In the genomic region with DNA sequence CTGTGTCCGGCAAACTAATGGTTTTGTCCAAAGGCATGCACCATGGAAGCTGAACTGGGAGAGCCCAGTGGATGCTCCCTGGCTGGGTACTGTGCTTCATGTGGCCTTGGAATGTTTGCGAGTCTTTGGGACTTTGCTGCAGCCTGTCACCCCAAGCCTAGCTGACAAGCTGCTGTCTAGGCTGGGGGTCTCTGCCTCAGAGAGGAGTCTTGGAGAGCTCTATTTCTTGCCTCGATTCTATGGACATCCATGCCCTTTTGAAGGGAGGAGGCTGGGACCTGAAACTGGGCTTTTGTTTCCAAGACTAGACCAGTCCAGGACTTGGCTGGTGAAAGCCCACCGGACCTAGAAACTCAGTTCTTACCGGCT, we compare ENCODE assay signal across 8 cellular contexts. TPM values are rescaled to one million over a fixed set of nuclear protein-coding genes. Genes with fewer than 3 reads are reported as not detected.
DNase-seq lines count a peak whose midpoint lies in the region; ATAC-seq and TF ChIP-seq lines count a peak whose summit lies in the region.

No MANE protein-coding gene starts in this region.

- no peak for DNase-seq in stimulated activated naive CD8-positive, alpha-beta T cell treated with anti-CD3 and anti-CD28 coated beads, Interleukin-15, Interleukin-2, amounts not matched to agents 100 U/mL and 50 U/mL, for 24 hours
- peak; percentile 4 for DNase-seq in astrocyte of the hippocampus (ENCODE audit: low read depth, low spot score)
- DNase-seq in stimulated activated CD4-positive, alpha-beta T cell treated with anti-CD3 and anti-CD28 coated beads, Interleukin-4, amount 100 ng/mL, for 4 hours = no peak
- no peak for DNase-seq in NCI-H2196 (lab: John Stamatoyannopoulos, UW; ENCODE audit: unreplicated experiment)
- no peak for DNase-seq in superior temporal gyrus (ENCODE audit: extremely low spot score)

- TF ChIP-seq RAD21 in liver (IDR thresholded peaks at IDR 0.05) = no peak

- no peak for ATAC-seq in stimulated activated naive CD8-positive, alpha-beta T cell treated with anti-CD3 and anti-CD28 coated beads, Interleukin-15, Interleukin-2, amounts not matched to agents 100 U/mL and 50 U/mL, for 24 hours
- no peak for ATAC-seq in HG02623 (IDR thresholded peaks at IDR 0.05; ENCODE audit: unreplicated experiment)

- peak overlapping the region; percentile 88 for H3K4me3 Mint-ChIP-seq in stimulated activated naive CD8-positive, alpha-beta T cell treated with anti-CD3 and anti-CD28 coated beads, Interleukin-15, Interleukin-2, amounts not matched to agents 100 ng/mL and 50 ng/mL, for 24 hours

- no peaks in the 10 kb centered on the region for H3K9me3 Mint-ChIP-seq in stimulated activated naive CD8-positive, alpha-beta T cell treated with anti-CD3 and anti-CD28 coated beads, Interleukin-15, Interleukin-2, amounts not matched to agents 100 ng/mL and 50 ng/mL, for 24 hours

- peaks cover 45% of the 10 kb centered on the region for H3K36me3 Mint-ChIP-seq in stimulated activated naive CD8-positive, alpha-beta T cell treated with anti-CD3 and anti-CD28 coated beads, Interleukin-15, Interleukin-2, amounts not matched to agents 100 ng/mL and 50 ng/mL, for 24 hours (ENCODE audit: low read depth)

- H3K27ac Mint-ChIP-seq in stimulated activated naive CD8-positive, alpha-beta T cell treated with anti-CD3 and anti-CD28 coated beads, Interleukin-15, Interleukin-2, amounts not matched to agents 100 ng/mL and 50 ng/mL, for 24 hours = no peak overlapping the region

- H3K9me3 ChIP-seq in liver (ENCODE audit: control insufficient read depth in 4 of 4, low read length in 3 of 4) = no peaks in the 10 kb centered on the region

- no peak overlapping the region for H3K27ac ChIP-seq in liver (ENCODE audit: low read depth in 1 of 2, low read length in 2 of 2)

- peak overlapping the region; percentile 81 to 96 (median 86) for H3K4me3 ChIP-seq in liver (ENCODE audit: low read depth in 1 of 3, low read length in 3 of 3)

- no peak for TF ChIP-seq CTCF in liver (IDR thresholded peaks at IDR 0.05; ENCODE audit: low read depth, low read length, missing input control)

- H3K4me1 Mint-ChIP-seq in stimulated activated naive CD8-positive, alpha-beta T cell treated with anti-CD3 and anti-CD28 coated beads, Interleukin-15, Interleukin-2, amounts not matched to agents 100 ng/mL and 50 ng/mL, for 24 hours (ENCODE audit: low read depth) = peaks cover 47% of the 10 kb centered on the region

- H3K27me3 ChIP-seq in liver (ENCODE audit: control insufficient read depth in 4 of 4, insufficient read depth in 4 of 4, low read length in 3 of 4) = no peaks in the 10 kb centered on the region

- H3K9ac ChIP-seq in liver (ENCODE audit: low read depth in 1 of 2, low read length in 2 of 2) = peak overlapping the region; percentile 2 to 15

- no peaks in the 10 kb centered on the region for H3K36me3 ChIP-seq in liver (ENCODE audit: control insufficient read depth in 4 of 4, insufficient read depth in 3 of 4, low read depth in 1 of 4, low read length in 3 of 4)

- H3K4me1 ChIP-seq in liver (ENCODE audit: control insufficient read depth in 4 of 4, insufficient read depth in 4 of 4, low read length in 3 of 4) = peaks cover 2 to 34% (median 29%) of the 10 kb centered on the region in 4 donors

- WGBS in liver = 65% methylated on average over 5 of the region's 5 CpGs

- peaks cover 3% of the 10 kb centered on the region for H3K27me3 Mint-ChIP-seq in stimulated activated naive CD8-positive, alpha-beta T cell treated with anti-CD3 and anti-CD28 coated beads, Interleukin-15, Interleukin-2, amounts not matched to agents 100 ng/mL and 50 ng/mL, for 24 hours

TF ChIP-seq in liver, 16 proteins besides CTCF, POLR2A, EP300 and RAD21:
- TF ChIP-seq YY1 (IDR thresholded peaks at IDR 0.05) (no peak), SP1 (IDR thresholded peaks at IDR 0.05) (no peak), RXRA (IDR thresholded peaks at IDR 0.05) (no peak), FOXA2 (IDR thresholded peaks at IDR 0.05) (no peak), HNF4G (IDR thresholded peaks at IDR 0.05) (no peak), HNF4A (conservative IDR thresholded peaks at IDR 0.05) (no peak), JUND (IDR thresholded peaks at IDR 0.05) (no peak), TAF1 (conservative IDR thresholded peaks at IDR 0.05) (no peak), NR2F2 (IDR thresholded peaks at IDR 0.05) (no peak), GABPA (IDR thresholded peaks at IDR 0.05 in 1 of 2, conservative IDR thresholded peaks at IDR 0.05 in 1 of 2) (no peak), EGR1 (IDR thresholded peaks at IDR 0.05; ENCODE audit: low read depth in 2 of 2) (no peak), FOXA1 (IDR thresholded peaks at IDR 0.05) (no peak)
- TF ChIP-seq, protein P1, sequence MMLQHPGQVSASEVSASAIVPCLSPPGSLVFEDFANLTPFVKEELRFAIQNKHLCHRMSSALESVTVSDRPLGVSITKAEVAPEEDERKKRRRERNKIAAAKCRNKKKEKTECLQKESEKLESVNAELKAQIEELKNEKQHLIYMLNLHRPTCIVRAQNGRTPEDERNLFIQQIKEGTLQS (IDR thresholded peaks at IDR 0.05) = no peak
- TF ChIP-seq, protein P2, sequence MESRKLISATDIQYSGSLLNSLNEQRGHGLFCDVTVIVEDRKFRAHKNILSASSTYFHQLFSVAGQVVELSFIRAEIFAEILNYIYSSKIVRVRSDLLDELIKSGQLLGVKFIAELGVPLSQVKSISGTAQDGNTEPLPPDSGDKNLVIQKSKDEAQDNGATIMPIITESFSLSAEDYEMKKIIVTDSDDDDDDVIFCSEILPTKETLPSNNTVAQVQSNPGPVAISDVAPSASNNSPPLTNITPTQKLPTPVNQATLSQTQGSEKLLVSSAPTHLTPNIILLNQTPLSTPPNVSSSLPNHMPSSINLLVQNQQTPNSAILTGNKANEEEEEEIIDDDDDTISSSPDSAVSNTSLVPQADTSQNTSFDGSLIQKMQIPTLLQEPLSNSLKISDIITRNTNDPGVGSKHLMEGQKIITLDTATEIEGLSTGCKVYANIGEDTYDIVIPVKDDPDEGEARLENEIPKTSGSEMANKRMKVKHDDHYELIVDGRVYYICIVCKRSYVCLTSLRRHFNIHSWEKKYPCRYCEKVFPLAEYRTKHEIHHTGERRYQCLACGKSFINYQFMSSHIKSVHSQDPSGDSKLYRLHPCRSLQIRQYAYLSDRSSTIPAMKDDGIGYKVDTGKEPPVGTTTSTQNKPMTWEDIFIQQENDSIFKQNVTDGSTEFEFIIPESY (IDR thresholded peaks at IDR 0.05) = no peak
- TF ChIP-seq, protein P3, sequence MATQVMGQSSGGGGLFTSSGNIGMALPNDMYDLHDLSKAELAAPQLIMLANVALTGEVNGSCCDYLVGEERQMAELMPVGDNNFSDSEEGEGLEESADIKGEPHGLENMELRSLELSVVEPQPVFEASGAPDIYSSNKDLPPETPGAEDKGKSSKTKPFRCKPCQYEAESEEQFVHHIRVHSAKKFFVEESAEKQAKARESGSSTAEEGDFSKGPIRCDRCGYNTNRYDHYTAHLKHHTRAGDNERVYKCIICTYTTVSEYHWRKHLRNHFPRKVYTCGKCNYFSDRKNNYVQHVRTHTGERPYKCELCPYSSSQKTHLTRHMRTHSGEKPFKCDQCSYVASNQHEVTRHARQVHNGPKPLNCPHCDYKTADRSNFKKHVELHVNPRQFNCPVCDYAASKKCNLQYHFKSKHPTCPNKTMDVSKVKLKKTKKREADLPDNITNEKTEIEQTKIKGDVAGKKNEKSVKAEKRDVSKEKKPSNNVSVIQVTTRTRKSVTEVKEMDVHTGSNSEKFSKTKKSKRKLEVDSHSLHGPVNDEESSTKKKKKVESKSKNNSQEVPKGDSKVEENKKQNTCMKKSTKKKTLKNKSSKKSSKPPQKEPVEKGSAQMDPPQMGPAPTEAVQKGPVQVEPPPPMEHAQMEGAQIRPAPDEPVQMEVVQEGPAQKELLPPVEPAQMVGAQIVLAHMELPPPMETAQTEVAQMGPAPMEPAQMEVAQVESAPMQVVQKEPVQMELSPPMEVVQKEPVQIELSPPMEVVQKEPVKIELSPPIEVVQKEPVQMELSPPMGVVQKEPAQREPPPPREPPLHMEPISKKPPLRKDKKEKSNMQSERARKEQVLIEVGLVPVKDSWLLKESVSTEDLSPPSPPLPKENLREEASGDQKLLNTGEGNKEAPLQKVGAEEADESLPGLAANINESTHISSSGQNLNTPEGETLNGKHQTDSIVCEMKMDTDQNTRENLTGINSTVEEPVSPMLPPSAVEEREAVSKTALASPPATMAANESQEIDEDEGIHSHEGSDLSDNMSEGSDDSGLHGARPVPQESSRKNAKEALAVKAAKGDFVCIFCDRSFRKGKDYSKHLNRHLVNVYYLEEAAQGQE (IDR thresholded peaks at IDR 0.05) = no peak
- TF ChIP-seq, protein P4, sequence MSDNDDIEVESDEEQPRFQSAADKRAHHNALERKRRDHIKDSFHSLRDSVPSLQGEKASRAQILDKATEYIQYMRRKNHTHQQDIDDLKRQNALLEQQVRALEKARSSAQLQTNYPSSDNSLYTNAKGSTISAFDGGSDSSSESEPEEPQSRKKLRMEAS (IDR thresholded peaks at IDR 0.05) = no peak

RNA-seq across cellular contexts. Expression of a gene that starts 1.7 kb away (rescaled TPM):
- total RNA-seq in liver = 10 to 100 TPM in 1 of 2 donors, 1 to 10 TPM in 1; 6.8 to 12.3 TPM
- 10 to 100 TPM in 1 of 2 donors, 1 to 10 TPM in 1; 3.7 to 10.5 TPM for polyA plus RNA-seq in liver

RNA-seq across cellular contexts. Expression of a gene that starts 31.4 kb away (rescaled TPM):
- total RNA-seq in liver = 1 to 10 TPM; 1.1 to 4.2 TPM
- 1 to 10 TPM in 1 of 2 donors, under 1 TPM in 1; 0.40 to 1.3 TPM for polyA plus RNA-seq in liver
